Comparison of ENCODE assay signal across 35 cellular contexts in genomic region chr16:763386-763785, GRCh38. TPM values are rescaled to one million over a fixed set of nuclear protein-coding genes. Genes with fewer than 3 reads are reported as not detected.
"Had no signal": no experiment of that assay in that cellular context is flagged by ENCODE, and none has a peak within 500 bp of the region (broad histone marks: within the 10 kb centered on the region; RNA-seq: fewer than 3 reads in every experiment).

No MANE protein-coding gene starts in this region.

- H3K36me3 ChIP-seq: adrenal gland, breast epithelium had no signal

- H3K4me2 ChIP-seq: PC-9 had no signal

- FAIRE-seq: astrocyte had no signal

- H3K27ac ChIP-seq: adrenal gland, body of pancreas, breast epithelium, PC-9, VCaP had no signal

- H3K4me1 ChIP-seq: adrenal gland, body of pancreas, breast epithelium had no signal

- H3K9me3 ChIP-seq: adrenal gland, body of pancreas, breast epithelium had no signal

- H2AFZ ChIP-seq: PC-9 had no signal

- ATAC-seq: activated CD8-positive, alpha-beta memory T cell treated with anti-CD3 and anti-CD28 coated beads, Interleukin-2, amount 10 ng/mL, durations not matched to agents 7 days and 5 days; activated T-cell treated with anti-CD3 and anti-CD28 coated beads, Interleukin-2, amount 50 U/mL, for 72 hours; activated T-helper 17 cell treated with anti-CD3 and anti-CD28 coated beads, Interleukin-2, amount 50 U/mL, for 72 hours; body of pancreas had no signal

- H3K27me3 ChIP-seq: adrenal gland, body of pancreas had no signal

- DNase-seq: activated CD4-positive, alpha-beta memory T cell treated with anti-CD3 and anti-CD28 coated beads, Interleukin-2, amount 10 ng/mL, durations not matched to agents 7 days and 5 days; activated CD4-positive, alpha-beta T cell treated with anti-CD3 and anti-CD28 coated beads for 1 hour; activated CD4-positive, alpha-beta T cell treated with anti-CD3 and anti-CD28 coated beads for 48 hours; activated CD4-positive, CD25-positive, alpha-beta regulatory T cell; activated CD8-positive, alpha-beta memory T cell treated with anti-CD3 and anti-CD28 coated beads for 24 hours; activated CD8-positive, alpha-beta memory T cell treated with anti-CD3 and anti-CD28 coated beads, Interleukin-2, amount 10 ng/mL, durations not matched to agents 7 days and 5 days; activated CD8-positive, alpha-beta memory T cell treated with anti-CD3 and anti-CD28 coated beads, Interleukin-2, amount 50 U/mL, for 48 hours; activated effector memory CD4-positive, alpha-beta T cell treated with anti-CD3 and anti-CD28 coated beads, Interleukin-2, amount 50 U/mL, for 16 hours; activated naive CD4-positive, alpha-beta T cell; activated T-cell treated with anti-CD3 and anti-CD28 coated beads, Interleukin-2, amount 50 U/mL, for 72 hours; adrenal gland; body of pancreas; Karpas-422; KBM-7; NCI-H1105; NCI-H1417 treated with DMSO at 0.1 percent for 48 hours; NCI-H187 treated with DMSO at 0.1 percent for 48 hours; NCI-H2081; NCI-H2171 treated with DMSO at 0.1 percent for 48 hours; NCI-H2227 treated with DMSO at 0.1 percent for 48 hours; NCI-H446; NCI-H510A treated with DMSO at 0.1 percent for 48 hours; NCI-H526 treated with DMSO at 0.1 percent for 48 hours; NCI-H774; PC-9; SIG-M5; SW 1271; T-helper 2 cell; T-helper 9 cell had no signal

- H3K4me3 ChIP-seq: adrenal gland, body of pancreas, breast epithelium, PC-9 had no signal

RNA-seq across cellular contexts. Expression of gene MSLN, which starts 2.9 kb away (rescaled TPM):
- total RNA-seq: activated CD4-positive, alpha-beta memory T cell treated with anti-CD3 and anti-CD28 coated beads, Interleukin-2, amount 10 ng/mL, durations not matched to agents 7 days and 5 days; activated CD8-positive, alpha-beta memory T cell treated with anti-CD3 and anti-CD28 coated beads, Interleukin-2, amount 10 ng/mL, durations not matched to agents 7 days and 5 days; activated T-cell treated with anti-CD3 and anti-CD28 coated beads, Interleukin-2, amount 50 U/mL, for 72 hours; activated T-helper 17 cell treated with anti-CD3 and anti-CD28 coated beads, Interleukin-2, amount 50 U/mL, for 72 hours; astrocyte; cardiac septum; SK-MEL-5 had no signal
